In the genomic region with DNA sequence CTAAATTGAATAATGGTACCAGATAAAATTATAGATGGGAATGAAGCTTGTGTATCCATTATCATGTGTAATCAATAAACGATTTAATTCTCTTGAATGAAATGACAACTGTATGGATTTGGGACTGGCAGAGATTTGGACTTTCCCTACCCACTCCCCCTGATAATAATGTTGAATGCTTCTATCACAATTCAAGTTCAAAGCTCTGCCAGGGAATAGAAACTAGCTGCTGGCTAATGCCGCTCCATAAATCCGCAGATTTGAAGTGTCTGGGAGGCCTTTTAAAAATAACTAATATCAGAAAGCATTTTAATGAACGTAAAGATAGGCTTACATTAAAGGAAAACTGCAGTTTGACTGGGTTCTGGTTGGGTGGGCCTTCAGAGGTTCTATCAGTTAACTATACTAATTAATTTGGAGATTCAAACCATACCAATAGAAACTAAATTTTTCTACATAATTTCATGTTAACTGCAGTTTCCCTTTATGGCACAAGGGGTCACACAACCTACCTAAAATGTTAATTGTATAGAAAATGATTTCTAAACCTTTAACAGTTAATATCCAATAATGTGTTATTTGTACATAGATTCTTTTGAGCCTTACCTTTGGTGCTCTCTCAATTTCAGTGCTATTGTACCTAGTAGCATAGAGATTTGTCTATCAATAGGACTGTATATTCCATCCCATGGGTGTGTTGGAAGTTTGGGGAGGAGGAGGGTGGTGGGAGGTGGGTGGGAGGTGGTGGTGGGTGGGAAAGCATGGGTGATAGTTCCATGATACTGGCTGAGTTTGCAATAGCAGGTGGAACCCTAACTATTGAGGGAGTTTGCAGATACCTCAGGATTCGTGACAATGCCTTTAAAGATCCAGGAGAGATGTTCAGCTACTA, we compare ENCODE assay signal across 10 cellular contexts. TPM values are rescaled to one million over a fixed set of nuclear protein-coding genes. Genes with fewer than 3 reads are reported as not detected.
DNase-seq lines count a peak whose midpoint lies in the region; ATAC-seq, FAIRE-seq and TF ChIP-seq lines count a peak whose summit lies in the region.
"Had no signal": no experiment of that assay in that cellular context is flagged by ENCODE, and none has a peak within 500 bp of the region (broad histone marks: within the 10 kb centered on the region; RNA-seq: fewer than 3 reads in every experiment).

No MANE protein-coding gene starts in this region.

- H3K9me3 ChIP-seq in K562 (replicated peaks; ENCODE audit: control insufficient read depth, insufficient read depth, low read depth, low read length), result no peaks in the 10 kb centered on the region
- H3K9me3 ChIP-seq in muscle layer of duodenum (ENCODE audit: control insufficient read depth in 1 of 2, low read length in 2 of 2), result no peaks in the 10 kb centered on the region
- H3K9me3 ChIP-seq in tibial artery, result no peaks in the 10 kb centered on the region
- H3K9me3 ChIP-seq in SJCRH30 (replicated peaks), result no peaks in the 10 kb centered on the region

- POLR2A ChIA-PET in BJ (lab: Charles Lee) (no interaction called here), K562 (lab: Yijun Ruan, JAX) (interaction anchor here (0.6 to 5.3 kb wide), 24 partner anchors 9 to 288 kb away, joined by 3 to 110 read pairs (median 5); a partner anchor contains a TSS)

- H2AFZ ChIP-seq in K562 (ENCODE audit: low read depth, low read length), result no peak overlapping the region

- FAIRE-seq in K562 (lab: Jason Lieb, UNC), result no peak
- FAIRE-seq: GM18507 had no signal

- H3K4me1 ChIP-seq in K562 (replicated peaks in 1 of 2; ENCODE audit: control insufficient read depth in 2 of 2, insufficient read depth in 2 of 2, low read length in 2 of 2) (peaks cover 22 to 31% of the 10 kb centered on the region in 2 experiments; a peak in 4 of 5 replicates), muscle layer of duodenum (ENCODE audit: control insufficient read depth in 1 of 2, insufficient read depth in 2 of 2, low read length in 2 of 2) (peaks cover 22 to 55% of the 10 kb centered on the region in 2 donors), tibial artery (peaks cover 0 to 49% (median 35%) of the 10 kb centered on the region in 4 donors), SJCRH30 (no peaks in the 10 kb centered on the region; the same call in 1 of the 2 replicates)

- no peak for TF ChIP-seq EP300 in K562 (IDR thresholded peaks at IDR 0.05; ENCODE audit: low read length)

- no peaks in the 10 kb centered on the region for H3K9me1 ChIP-seq in K562 (ENCODE audit: control insufficient read depth, insufficient read depth, low read length)

- TF ChIP-seq POLR2A in K562 (conservative IDR thresholded peaks at IDR 0.05) (peak; percentile 12), erythroblast (IDR thresholded peaks at IDR 0.05; ENCODE audit: low read length) (no peak)

- DNase-seq in BJ (ENCODE audit: low read depth) (no peak), HL-60 (ENCODE audit: low read depth in 1 of 2, low spot score in 1 of 2) (no peak), K562 (ENCODE audit: extremely low read depth in 1 of 4, low spot score in 3 of 4) (peak in 1 of 4 experiments; percentile 10), tibial artery (no peak), SJCRH30 (no peak), erythroblast (lab: John Stamatoyannopoulos, UW) (no peak)

- ATAC-seq in K562 (peak; percentile 0; the same call in 1 of the 3 replicates), GM18517 (IDR thresholded peaks at IDR 0.05; ENCODE audit: unreplicated experiment) (no peak)

- H3K9ac ChIP-seq in K562 (ENCODE audit: insufficient read depth in 1 of 2, low read depth in 2 of 2, low read length in 2 of 2), result peak overlapping the region; percentile 87 to 100; a peak in 3 of 4 replicates

- H3K27ac ChIP-seq in HL-60 (replicated peaks) (peak overlapping the region; percentile 2; the same call in 1 of the 2 replicates), K562 (ENCODE audit: extremely low read depth, low read depth, low read length) (peak overlapping the region; percentile 75), muscle layer of duodenum (ENCODE audit: low read length) (peak overlapping the region; percentile 36), tibial artery (no peak overlapping the region), SJCRH30 (no peak overlapping the region)

- peaks cover 99% of the 10 kb centered on the region for H3K79me2 ChIP-seq in K562 (ENCODE audit: control insufficient read depth, insufficient read depth, low read length)

- no peak overlapping the region for H3K4me3 ChIP-seq in BJ (ENCODE audit: low read depth, low read length)
- no peak overlapping the region; the same call in 1 of the 2 replicates for H3K4me3 ChIP-seq in HL-60 (replicated peaks; ENCODE audit: insufficient read depth, low read length)
- H3K4me3 ChIP-seq in K562, result peak overlapping the region; percentile 71
- H3K4me3 ChIP-seq in muscle layer of duodenum (ENCODE audit: low read depth in 1 of 2, low read length in 2 of 2), result peak overlapping the region in 1 of 2 donors; percentile 17
- no peak overlapping the region for H3K4me3 ChIP-seq in tibial artery
- no peak overlapping the region for H3K4me3 ChIP-seq in SJCRH30
- H3K4me3 ChIP-seq: lung had no signal

- TF ChIP-seq CTCF in BJ (IDR thresholded peaks at IDR 0.05; ENCODE audit: insufficient read depth, low read depth, low read length) (peak; percentile 41; the same call in 1 of the 2 replicates), HL-60 (IDR thresholded peaks at IDR 0.05; ENCODE audit: insufficient read depth, low read length) (no peak), K562 (IDR thresholded peaks at IDR 0.05 in 2 of 3, conservative IDR thresholded peaks at IDR 0.05 in 1 of 3; ENCODE audit: insufficient read depth in 2 of 3, low read depth in 1 of 3, low read length in 3 of 3) (peak in 1 of 3 experiments; percentile 33; a peak in 2 of 6 replicates), tibial artery (IDR thresholded peaks at IDR 0.05) (peak in 1 of 2 experiments; percentile 11)

- TF ChIP-seq RAD21 in K562 (CRISPR knock-in tag; conservative IDR thresholded peaks at IDR 0.05 in 1 of 2, IDR thresholded peaks at IDR 0.05 in 1 of 2), result peak; percentile 20 to 29; a peak in 2 of 4 replicates

- no TSS peak for BruUV-seq in K562 (replicated peaks; lab: Mats Ljungman, UMichigan)

- intact Hi-C loops in K562 (cut with micrococcal nuclease) (loop anchor here (5.0 kb wide), 1 partner anchor 63 kb away; no protein-coding TSS in a partner anchor), tibial artery (cut with DNase I; ENCODE audit: low total_unique reads) (loop anchor here (5.0 kb wide), 1 partner anchor 37 kb away; no protein-coding TSS in a partner anchor)

- peaks cover 68% of the 10 kb centered on the region for H4K20me1 ChIP-seq in K562 (replicated peaks; ENCODE audit: control insufficient read depth, insufficient read depth, low read length)

- CTCF ChIA-PET in BJ (lab: Yijun Ruan, JAX) (interaction anchor here (0.9 to 3.6 kb wide), 20 partner anchors 9 to 114 kb away, joined by 3 to 15 read pairs (median 6); a partner anchor contains a TSS), K562 (lab: Yijun Ruan, JAX; ENCODE audit: low intra/inter-chr PET ratio) (interaction anchor here (0.7 to 0.9 kb wide), 3 partner anchors 40 to 95 kb away, joined by 3 to 5 read pairs (median 3); a partner anchor contains a TSS)

- H3K27me3 ChIP-seq in BJ (ENCODE audit: control insufficient read depth, insufficient read depth, low read length) (no peaks in the 10 kb centered on the region), HL-60 (ENCODE audit: insufficient read depth, poor library complexity, severe bottlenecking) (no peaks in the 10 kb centered on the region), K562 (ENCODE audit: control insufficient read depth in 2 of 2, insufficient read depth in 2 of 2, low read length in 2 of 2) (no peaks in the 10 kb centered on the region), muscle layer of duodenum (ENCODE audit: low read depth, low read length) (no peaks in the 10 kb centered on the region), tibial artery (no peaks in the 10 kb centered on the region), SJCRH30 (peaks cover 4% of the 10 kb centered on the region; the same call in 1 of the 2 replicates)

- H3K36me3 ChIP-seq in BJ (ENCODE audit: control insufficient read depth, insufficient read depth, low read length) (peaks cover 19% of the 10 kb centered on the region), K562 (ENCODE audit: control insufficient read depth, insufficient read depth, low read length) (peaks cover 92% of the 10 kb centered on the region), muscle layer of duodenum (ENCODE audit: control insufficient read depth in 1 of 2, insufficient read depth in 2 of 2, low read length in 2 of 2) (peaks cover 63 to 66% of the 10 kb centered on the region in 2 donors), tibial artery (peaks cover 62 to 73% (median 68%) of the 10 kb centered on the region in 3 donors), SJCRH30 (peaks cover 67% of the 10 kb centered on the region)

- in situ Hi-C loops in K562 (cut with MboI), result no loop called here

- H3K4me2 ChIP-seq in K562 (ENCODE audit: insufficient read depth, low read length), result peak overlapping the region; percentile 99

- WGBS in K562 (ENCODE audit: insufficient coverage, low coverage, missing lambda C conversion rate), result 3% methylated on average over 5 of the region's 5 CpGs

RNA-seq across cellular contexts. Expression of a gene that starts 4.9 kb away (rescaled TPM):
- polyA plus RNA-seq in BJ (2011; rRNA removed), result 466 and 569 TPM in 2 replicates
- 328 and 374 TPM in 2 replicates for polyA minus RNA-seq in BJ (2011; rRNA and poly(A)+ RNA removed)
- 585 and 1,170 TPM in 2 replicates for total RNA-seq in K562 (2011; cell fraction: chromatin; rRNA removed; ENCODE audit: low replicate concordance)
- total RNA-seq in K562 (2011; cell fraction: nucleolus; rRNA removed), result 342 and 393 TPM in 2 replicates
- 680 and 890 TPM in 2 replicates for total RNA-seq in K562 (2011; cell fraction: nucleoplasm; rRNA removed)
- 1,166 and 1,242 TPM in 2 replicates for total RNA-seq in K562 (2014; rRNA removed)
- total RNA-seq in K562 (2014; rRNA removed; fragmentation: Illumina TruSeq; extraction: Trizol), result 1,479 and 1,871 TPM in 2 replicates
- 1,215 and 1,277 TPM in 2 replicates for total RNA-seq in K562 (2015; rRNA removed; fragmentation: Illumina TruSeq; extraction: Trizol)
- total RNA-seq in K562 (2021), result 1,768 and 1,994 TPM in 2 replicates
- 1,105 and 1,247 TPM in 2 replicates for polyA plus RNA-seq in K562 (2011; rRNA removed)
- 544 and 1,005 TPM in 2 replicates for polyA plus RNA-seq in K562 (2011; cell fraction: cytosol; rRNA removed)
- 747 and 1,095 TPM in 2 replicates for polyA plus RNA-seq in K562 (2011; cell fraction: nucleus; rRNA removed)
- 2,696 and 3,059 TPM in 2 replicates for polyA plus RNA-seq in K562 (2012)
- 2,677 and 2,919 TPM in 2 replicates for polyA plus RNA-seq in K562 (2014; fragmentation: Illumina TruSeq; extraction: Trizol)
- polyA plus RNA-seq in K562 (2014; fragmentation: Nextera tagmentation; extraction: Ambion mirVana), result 1,000 to 10,000 TPM; 1,815 to 2,152 TPM
- 2,590 and 2,703 TPM in 2 replicates for polyA plus RNA-seq in K562 (2014; rRNA removed)
- polyA minus RNA-seq in K562 (2011; rRNA and poly(A)+ RNA removed), result 2,157 and 2,253 TPM in 2 replicates
- 731 and 750 TPM in 2 replicates for polyA minus RNA-seq in K562 (2011; cell fraction: cytosol; rRNA and poly(A)+ RNA removed)
- 346 and 811 TPM in 2 replicates for polyA minus RNA-seq in K562 (2011; cell fraction: nucleus; rRNA and poly(A)+ RNA removed)
- total RNA-seq in SJCRH30 (2014; rRNA removed; shearing (Covaris generic)), result 1,766 and 1,801 TPM in 2 replicates

RNA-seq across cellular contexts. Expression of a gene that starts 5.5 kb away (rescaled TPM):
- polyA plus RNA-seq in BJ (2011; rRNA removed) (14.3 and 33.2 TPM in 2 replicates), K562 (2011; rRNA removed) (81.2 and 102 TPM in 2 replicates), K562 (2014; fragmentation: Illumina TruSeq; extraction: Trizol) (51.2 and 59.2 TPM in 2 replicates), K562 (2014; fragmentation: Nextera tagmentation; extraction: Ambion mirVana) (10 to 100 TPM; 49.8 to 53.2 TPM), K562 (2014; rRNA removed) (32.6 and 39.3 TPM in 2 replicates)
- 37.3 and 44.0 TPM in 2 replicates for polyA minus RNA-seq in BJ (2011; rRNA and poly(A)+ RNA removed)
- total RNA-seq in K562 (2011; cell fraction: chromatin; rRNA removed; ENCODE audit: low replicate concordance), result 33.7 and 89.9 TPM in 2 replicates
- total RNA-seq in K562 (2011; cell fraction: nucleolus; rRNA removed), result 22.3 and 27.9 TPM in 2 replicates
- total RNA-seq in K562 (2011; cell fraction: nucleoplasm; rRNA removed), result 59.4 and 101 TPM in 2 replicates
- total RNA-seq in K562 (2014; rRNA removed) (41.8 and 50.5 TPM in 2 replicates), K562 (2014; rRNA removed; fragmentation: Illumina TruSeq; extraction: Trizol) (80.2 and 106 TPM in 2 replicates), K562 (2015; rRNA removed; fragmentation: Illumina TruSeq; extraction: Trizol) (55.3 and 60.8 TPM in 2 replicates), K562 (2021) (72.6 and 82.3 TPM in 2 replicates)
- 28.5 and 57.8 TPM in 2 replicates for polyA plus RNA-seq in K562 (2011; cell fraction: cytosol; rRNA removed)
- polyA plus RNA-seq in K562 (2011; cell fraction: nucleus; rRNA removed), result 25.8 and 37.9 TPM in 2 replicates
- polyA plus RNA-seq in K562 (2012), result 28.8 and 37.9 TPM in 2 replicates
- polyA minus RNA-seq in K562 (2011; rRNA and poly(A)+ RNA removed), result 208 and 238 TPM in 2 replicates
- 65.3 and 84.1 TPM in 2 replicates for polyA minus RNA-seq in K562 (2011; cell fraction: cytosol; rRNA and poly(A)+ RNA removed)
- 16.3 and 30.9 TPM in 2 replicates for polyA minus RNA-seq in K562 (2011; cell fraction: nucleus; rRNA and poly(A)+ RNA removed)
- 140 and 158 TPM in 2 replicates for total RNA-seq in SJCRH30 (2014; rRNA removed; shearing (Covaris generic))

RNA-seq across cellular contexts. Expression of a gene that starts 15.4 kb away (rescaled TPM):
- polyA plus RNA-seq in BJ (2011; rRNA removed) (0.89 and 1.0 TPM in 2 replicates), K562 (2011; rRNA removed) (208 TPM in 2 replicates), K562 (2014; fragmentation: Illumina TruSeq; extraction: Trizol) (246 and 282 TPM in 2 replicates), K562 (2014; fragmentation: Nextera tagmentation; extraction: Ambion mirVana) (10 to 100 TPM; 12.3 to 44.5 TPM), K562 (2014; rRNA removed) (225 and 229 TPM in 2 replicates)
- 0.51 and 1.00 TPM in 2 replicates for polyA minus RNA-seq in BJ (2011; rRNA and poly(A)+ RNA removed)
- total RNA-seq in K562 (2011; cell fraction: chromatin; rRNA removed; ENCODE audit: low replicate concordance), result 108 and 191 TPM in 2 replicates
- 118 and 137 TPM in 2 replicates for total RNA-seq in K562 (2011; cell fraction: nucleolus; rRNA removed)
- 98.5 and 115 TPM in 2 replicates for total RNA-seq in K562 (2011; cell fraction: nucleoplasm; rRNA removed)
- total RNA-seq in K562 (2014; rRNA removed) (221 and 269 TPM in 2 replicates), K562 (2014; rRNA removed; fragmentation: Illumina TruSeq; extraction: Trizol) (134 and 157 TPM in 2 replicates), K562 (2015; rRNA removed; fragmentation: Illumina TruSeq; extraction: Trizol) (177 and 178 TPM in 2 replicates), K562 (2021) (244 and 252 TPM in 2 replicates)
- 231 and 451 TPM in 2 replicates for polyA plus RNA-seq in K562 (2011; cell fraction: cytosol; rRNA removed)
- polyA plus RNA-seq in K562 (2011; cell fraction: nucleus; rRNA removed), result 232 and 428 TPM in 2 replicates
- polyA plus RNA-seq in K562 (2012), result 162 and 214 TPM in 2 replicates
- 71.3 and 109 TPM in 2 replicates for polyA minus RNA-seq in K562 (2011; rRNA and poly(A)+ RNA removed)
- polyA minus RNA-seq in K562 (2011; cell fraction: cytosol; rRNA and poly(A)+ RNA removed), result 78.1 and 100 TPM in 2 replicates
- 67.6 and 73.9 TPM in 2 replicates for polyA minus RNA-seq in K562 (2011; cell fraction: nucleus; rRNA and poly(A)+ RNA removed)
- total RNA-seq in SJCRH30 (2014; rRNA removed; shearing (Covaris generic)), result not detected in 2 replicates

RNA-seq across cellular contexts. Expression of a gene that starts 39.5 kb away (rescaled TPM):
- polyA plus RNA-seq in BJ (2011; rRNA removed) (203 and 341 TPM in 2 replicates), K562 (2011; rRNA removed) (473 and 482 TPM in 2 replicates), K562 (2014; fragmentation: Illumina TruSeq; extraction: Trizol) (277 and 293 TPM in 2 replicates), K562 (2014; fragmentation: Nextera tagmentation; extraction: Ambion mirVana) (100 to 1,000 TPM; 437 to 487 TPM), K562 (2014; rRNA removed) (177 and 232 TPM in 2 replicates)
- polyA minus RNA-seq in BJ (2011; rRNA and poly(A)+ RNA removed), result 57.3 and 82.8 TPM in 2 replicates
- total RNA-seq in K562 (2011; cell fraction: chromatin; rRNA removed; ENCODE audit: low replicate concordance), result 92.5 and 126 TPM in 2 replicates
- total RNA-seq in K562 (2011; cell fraction: nucleolus; rRNA removed), result 75.9 and 83.9 TPM in 2 replicates
- total RNA-seq in K562 (2011; cell fraction: nucleoplasm; rRNA removed), result 128 and 170 TPM in 2 replicates
- total RNA-seq in K562 (2014; rRNA removed) (137 and 157 TPM in 2 replicates), K562 (2014; rRNA removed; fragmentation: Illumina TruSeq; extraction: Trizol) (233 and 284 TPM in 2 replicates), K562 (2015; rRNA removed; fragmentation: Illumina TruSeq; extraction: Trizol) (142 and 156 TPM in 2 replicates), K562 (2021) (187 and 192 TPM in 2 replicates)
- polyA plus RNA-seq in K562 (2011; cell fraction: cytosol; rRNA removed), result 231 and 446 TPM in 2 replicates
- polyA plus RNA-seq in K562 (2011; cell fraction: nucleus; rRNA removed), result 125 and 220 TPM in 2 replicates
- 265 and 413 TPM in 2 replicates for polyA plus RNA-seq in K562 (2012)
- polyA minus RNA-seq in K562 (2011; rRNA and poly(A)+ RNA removed), result 329 and 369 TPM in 2 replicates
- 167 and 216 TPM in 2 replicates for polyA minus RNA-seq in K562 (2011; cell fraction: cytosol; rRNA and poly(A)+ RNA removed)
- polyA minus RNA-seq in K562 (2011; cell fraction: nucleus; rRNA and poly(A)+ RNA removed), result 21.7 and 60.2 TPM in 2 replicates
- total RNA-seq in SJCRH30 (2014; rRNA removed; shearing (Covaris generic)), result 113 and 117 TPM in 2 replicates

Comparison
In these comparisons a context has a peak if more than half of its experiments do, and no peak if none do; other contexts are left out.
1. H3K27ac ChIP-seq: peak in HL-60 (single experiment), K562 (single experiment) and muscle layer of duodenum (single experiment); none in tibial artery (0 of 2) and SJCRH30 (single experiment).
2. RNA of a gene that starts 15.4 kb away (total RNA-seq): 98.5 to 269 TPM in K562; not detected in SJCRH30; every median in the first group is over 10 times any median in the second.